ENCODE assay signal across 23 cellular contexts in the genomic region with DNA sequence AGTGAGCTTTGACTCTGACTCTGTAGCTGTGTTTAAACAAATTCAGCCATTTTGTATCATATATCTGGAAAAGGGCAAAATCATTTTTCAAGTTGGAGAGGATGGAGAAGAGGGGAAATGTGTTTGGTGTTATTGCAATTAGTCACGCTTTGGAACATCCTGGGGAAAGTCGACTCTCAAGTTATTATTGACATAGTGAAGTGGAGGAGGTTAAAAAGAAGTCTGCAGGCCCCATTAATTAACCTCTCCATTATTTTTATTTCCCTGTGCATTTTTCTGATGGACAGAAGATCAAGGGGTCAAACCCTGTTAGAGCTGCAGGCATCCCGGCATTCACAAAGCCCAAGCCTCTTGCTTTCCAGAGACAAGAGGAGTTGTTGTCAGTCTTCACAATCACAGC.
DNase-seq lines count a peak whose midpoint lies in the region; ATAC-seq and TF ChIP-seq lines count a peak whose summit lies in the region.
"Had no signal": no experiment of that assay in that cellular context is flagged by ENCODE, and none has a peak within 500 bp of the region (broad histone marks: within the 10 kb centered on the region; RNA-seq: fewer than 3 reads in every experiment).

No MANE protein-coding gene starts in this region.

- peaks cover 4% of the 10 kb centered on the region for H3K36me3 Mint-ChIP-seq in nephron progenitor cell (ENCODE audit: low read depth)
- H3K36me3 Mint-ChIP-seq: CD8-positive, alpha-beta memory T cell had no signal

- TF ChIP-seq CTCF in nephron progenitor cell (IDR thresholded peaks at IDR 0.05): no peak

- peak overlapping the region; percentile 28 for H3K4me3 Mint-ChIP-seq in nephron progenitor cell
- H3K4me3 Mint-ChIP-seq: CD8-positive, alpha-beta memory T cell; H9 had no signal

- H3K27ac Mint-ChIP-seq in nephron progenitor cell: peak overlapping the region; percentile 57
- H3K27ac Mint-ChIP-seq: CD8-positive, alpha-beta memory T cell; H9 had no signal

- peaks cover 56% of the 10 kb centered on the region for H3K4me1 Mint-ChIP-seq in nephron progenitor cell
- H3K4me1 Mint-ChIP-seq: CD8-positive, alpha-beta memory T cell had no signal

- no peaks in the 10 kb centered on the region for H3K27me3 Mint-ChIP-seq in nephron progenitor cell (ENCODE audit: low read depth, poor library complexity)

- peaks cover 21% of the 10 kb centered on the region for H3K9me3 Mint-ChIP-seq in nephron progenitor cell

- DNase-seq in DMS53 (lab: John Stamatoyannopoulos, UW) (peak; percentile 9), Daoy (ENCODE audit: low read depth) (peak; percentile 11), dermis microvascular lymphatic vessel endothelial cell (ENCODE audit: low read depth in 2 of 2) (peak; percentile 34 to 94), nephron progenitor cell (no peak), AG20443 (ENCODE audit: low spot score) (no peak), iPS-NIHi7 (ENCODE audit: extremely low spot score) (no peak)
- DNase-seq: C1 segment of cervical spinal cord; Calu3; CD8-positive, alpha-beta memory T cell; DMS153; GM23248; H9; KG1; NCI-H1092; NCI-H1436; NCI-H1930; NCI-H226; NCI-H524 treated with DMSO at 0.1 percent for 48 hours; RPMI8226; SHP77; T-helper 2 cell had no signal

- ATAC-seq in GM18502 (IDR thresholded peaks at IDR 0.05; ENCODE audit: poor library complexity, unreplicated experiment): no peak
- ATAC-seq: GM12878 had no signal

Comparison
In these comparisons a context has a peak if more than half of its experiments do, and no peak if none do; other contexts are left out.
1. DNase-seq: peak in DMS53 (single experiment), Daoy (single experiment) and dermis microvascular lymphatic vessel endothelial cell (2 of 2); none in nephron progenitor cell (single experiment), AG20443 (single experiment) and iPS-NIHi7 (single experiment).